Comparison of ENCODE assay signal across 8 cellular contexts in the genomic region with DNA sequence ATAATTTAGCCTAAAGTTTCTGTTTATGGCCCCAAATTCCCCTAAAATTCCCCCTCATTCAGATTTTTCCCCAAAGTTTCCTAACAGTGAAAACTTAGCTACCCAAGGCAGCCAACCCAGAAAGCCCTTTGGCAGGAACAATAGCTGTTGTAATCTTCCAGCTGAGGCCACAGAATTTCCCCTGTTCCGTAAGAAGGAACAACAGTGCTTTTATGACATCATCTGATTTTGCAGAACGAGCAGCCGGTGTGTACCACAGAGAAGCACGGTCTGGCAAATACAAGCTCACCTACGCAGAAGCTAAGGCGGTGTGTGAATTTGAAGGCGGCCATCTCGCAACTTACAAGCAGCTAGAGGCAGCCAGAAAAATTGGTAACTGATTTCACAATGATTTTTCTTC. TPM values are rescaled to one million over a fixed set of nuclear protein-coding genes. Genes with fewer than 3 reads are reported as not detected.
DNase-seq lines count a peak whose midpoint lies in the region; ATAC-seq and TF ChIP-seq lines count a peak whose summit lies in the region.

No MANE protein-coding gene starts in this region.

- TF ChIP-seq POLR2A in erythroblast (IDR thresholded peaks at IDR 0.05; ENCODE audit: low read length): no peak

- H3K36me3 Mint-ChIP-seq in MCF 10A (ENCODE audit: insufficient read depth, unreplicated experiment): no peaks in the 10 kb centered on the region

- intact Hi-C loops in MCF 10A (cut with micrococcal nuclease): no loop called here

- H3K27me3 ChIP-seq in neutrophil: no peaks in the 10 kb centered on the region

- no peak for TF ChIP-seq CTCF in MCF 10A (IDR thresholded peaks at IDR 0.05; ENCODE audit: unreplicated experiment)
- no peak for TF ChIP-seq CTCF in neutrophil (IDR thresholded peaks at IDR 0.05)

- peaks cover 9% of the 10 kb centered on the region for H3K4me1 Mint-ChIP-seq in MCF 10A (ENCODE audit: insufficient read depth, unreplicated experiment)

- no peaks in the 10 kb centered on the region for H3K27me3 Mint-ChIP-seq in MCF 10A (ENCODE audit: insufficient read depth, unreplicated experiment)

- peak overlapping the region; percentile 97 for H3K27ac ChIP-seq in neutrophil

- POLR2A ChIA-PET in MCF 10A (lab: Yijun Ruan, JAX): no interaction called here

- H3K9me3 Mint-ChIP-seq in MCF 10A (ENCODE audit: unreplicated experiment): no peaks in the 10 kb centered on the region

- peaks cover 63 to 76% of the 10 kb centered on the region in 2 experiments for H3K4me1 ChIP-seq in neutrophil (ENCODE audit: control insufficient read depth in 1 of 2, insufficient read depth in 1 of 2, low read depth in 1 of 2, low read length in 1 of 2)

- ATAC-seq in GM18508 (IDR thresholded peaks at IDR 0.05; ENCODE audit: insufficient read depth, unreplicated experiment) (peak; percentile 64), HG03066 (IDR thresholded peaks at IDR 0.05; ENCODE audit: low read depth, unreplicated experiment) (peak; percentile 69)

- H3K27ac Mint-ChIP-seq in MCF 10A (ENCODE audit: low read depth, unreplicated experiment): peak overlapping the region; percentile 51

- H3K4me3 ChIP-seq in neutrophil (ENCODE audit: low read depth in 1 of 2, low read length in 1 of 2): peak overlapping the region; percentile 57 to 64

- BruUV-seq in MCF 10A (replicated peaks; lab: Mats Ljungman, UMichigan): no TSS peak

- no peak overlapping the region for H3K4me3 Mint-ChIP-seq in MCF 10A (ENCODE audit: unreplicated experiment)

- CTCF ChIA-PET in MCF 10A (lab: Yijun Ruan, JAX): interaction anchor here (0.6 to 1.1 kb wide), 3 partner anchors 10 to 419 kb away, joined by 3 to 5 read pairs (median 3); no protein-coding TSS in a partner anchor

- no peaks in the 10 kb centered on the region for H3K9me3 ChIP-seq in neutrophil

- H3K36me3 ChIP-seq in neutrophil: peaks cover 27% of the 10 kb centered on the region

- DNase-seq in MCF 10A (ENCODE audit: unreplicated experiment) (peak; percentile 17), NCI-H526 treated with DMSO at 0.1 percent for 48 hours (lab: John Stamatoyannopoulos, UW) (no peak), erythroblast (lab: John Stamatoyannopoulos, UW) (no peak), AML-193 (lab: John Stamatoyannopoulos, UW) (no peak)
- DNase-seq in stimulated activated CD4-positive, alpha-beta T cell treated with anti-CD3 and anti-CD28 coated beads, Interleukin-2, amount 100 ng/mL, for 48 hours: no peak

RNA-seq across cellular contexts. Expression of a gene that starts 6.3 kb away (rescaled TPM):
- 1.8 and 3.7 TPM in 2 replicates for total RNA-seq in MCF 10A (2022)

RNA-seq across cellular contexts. Expression of a gene that starts 46.0 kb away (rescaled TPM):
- total RNA-seq in MCF 10A (2022): 42.5 and 47.3 TPM in 2 replicates
